Comparison of ENCODE assay signal across 1 cellular context in the genomic region with DNA sequence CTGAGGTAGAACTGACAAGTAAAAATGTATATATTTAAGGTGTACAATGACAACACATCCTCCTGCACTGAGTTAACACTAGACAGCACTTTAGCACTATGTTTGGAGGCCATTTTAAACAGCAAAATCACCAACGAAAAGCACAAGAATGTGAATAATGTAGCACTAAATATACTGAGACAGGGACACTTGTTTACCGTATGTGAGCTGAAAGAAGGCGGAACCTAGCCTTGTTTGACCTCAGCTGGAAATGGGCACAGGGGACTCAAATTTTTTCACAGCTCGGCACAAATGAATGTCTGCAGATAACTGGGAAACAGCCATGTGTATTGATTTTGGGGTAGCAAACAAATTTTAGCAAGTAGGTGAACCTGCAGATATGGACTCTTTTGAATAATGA.
TF ChIP-seq lines count a peak whose summit lies in the region.

No MANE protein-coding gene starts in this region.

TF ChIP-seq in H1, 55 proteins besides CTCF, POLR2A, EP300 and RAD21:
- TF ChIP-seq GABPA (IDR thresholded peaks at IDR 0.05; ENCODE audit: borderline replicate concordance, insufficient read depth, low read length) (no peak), CEBPB (IDR thresholded peaks at IDR 0.05; ENCODE audit: low read depth, low read length) (no peak), RNF2 (IDR thresholded peaks at IDR 0.05; ENCODE audit: borderline replicate concordance, low read depth, low read length, missing control alignments, poor library complexity, severe bottlenecking) (no peak), SIRT6 (IDR thresholded peaks at IDR 0.05; ENCODE audit: low read length) (no peak), KDM4A (IDR thresholded peaks at IDR 0.05; ENCODE audit: low read depth, low read length, severe bottlenecking) (no peak), CBX8 (IDR thresholded peaks at IDR 0.05; ENCODE audit: borderline replicate concordance, low read depth, low read length) (no peak), EGR1 (IDR thresholded peaks at IDR 0.05; ENCODE audit: borderline replicate concordance, low read depth, low read length) (no peak), CTBP2 (IDR thresholded peaks at IDR 0.05; ENCODE audit: borderline replicate concordance, insufficient read depth, insufficient read length, low read length) (no peak)
- TF ChIP-seq, protein P1, sequence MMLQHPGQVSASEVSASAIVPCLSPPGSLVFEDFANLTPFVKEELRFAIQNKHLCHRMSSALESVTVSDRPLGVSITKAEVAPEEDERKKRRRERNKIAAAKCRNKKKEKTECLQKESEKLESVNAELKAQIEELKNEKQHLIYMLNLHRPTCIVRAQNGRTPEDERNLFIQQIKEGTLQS (IDR thresholded peaks at IDR 0.05; ENCODE audit: insufficient read depth, low read depth, low read length), result no peak
